In genomic region chr11:17408026-17408425, GRCh38 we compare ENCODE assay signal across 21 cellular contexts. TPM values are rescaled to one million over a fixed set of nuclear protein-coding genes. Genes with fewer than 3 reads are reported as not detected.
"Had no signal": no experiment of that assay in that cellular context is flagged by ENCODE, and none has a peak within 500 bp of the region (broad histone marks: within the 10 kb centered on the region; RNA-seq: fewer than 3 reads in every experiment).

No MANE protein-coding gene starts in this region.

- FAIRE-seq: pancreas had no signal

- DNase-seq: hippocampal formation; left ventricle myocardium inferior; midbrain; naive thymus-derived CD4-positive, alpha-beta T cell; nucleus accumbens; retina; right cardiac atrium; stimulated activated CD4-positive, alpha-beta T cell treated with anti-CD3 and anti-CD28 coated beads, Interleukin-4, amount 100 ng/mL, for 24 hours; stimulated activated naive CD4-positive, alpha-beta T cell; substantia nigra; transverse colon; upper lobe of left lung had no signal

- H3K9me3 ChIP-seq: left ventricle myocardium inferior, mucosa of descending colon, pancreas, prostate gland, transverse colon, upper lobe of left lung, vagina had no signal

- H3K27ac ChIP-seq: left ventricle myocardium inferior, pancreas, prostate gland, skin epidermis, transverse colon, vagina had no signal

- H3K36me3 ChIP-seq: left ventricle myocardium inferior, pancreas, prostate gland, transverse colon, upper lobe of left lung, vagina had no signal

- H3K27me3 ChIP-seq: pancreas, transverse colon, upper lobe of left lung, vagina had no signal

- ATAC-seq: mucosa of descending colon; naive thymus-derived CD4-positive, alpha-beta T cell; natural killer cell treated with Interleukin-12 subunit alpha and Interleukin-12 subunit beta and Interleukin-15 and Interleukin-18, amount 100 ng/mL, for 72 hours; pancreas; right cardiac atrium; sciatic nerve; stimulated activated effector memory CD8-positive, alpha-beta T cell treated with anti-CD3 and anti-CD28 coated beads, Interleukin-12 subunit alpha, Interleukin-12 subunit beta, amount 100 ng/mL, for 72 hours had no signal

- H3K4me3 ChIP-seq: left ventricle myocardium inferior, lung, mucosa of descending colon, pancreas, prostate gland, skin epidermis, transverse colon, upper lobe of left lung, vagina had no signal

RNA-seq across cellular contexts. Expression of gene KCNJ11, which starts 19.6 kb away (rescaled TPM):
- total RNA-seq: vagina had no signal
- polyA plus RNA-seq: naive thymus-derived CD4-positive, alpha-beta T cell had no signal

RNA-seq across cellular contexts. Expression of gene NCR3LG1, which starts 56.4 kb away (rescaled TPM):
- polyA plus RNA-seq: naive thymus-derived CD4-positive, alpha-beta T cell had no signal
